In the genomic region with DNA sequence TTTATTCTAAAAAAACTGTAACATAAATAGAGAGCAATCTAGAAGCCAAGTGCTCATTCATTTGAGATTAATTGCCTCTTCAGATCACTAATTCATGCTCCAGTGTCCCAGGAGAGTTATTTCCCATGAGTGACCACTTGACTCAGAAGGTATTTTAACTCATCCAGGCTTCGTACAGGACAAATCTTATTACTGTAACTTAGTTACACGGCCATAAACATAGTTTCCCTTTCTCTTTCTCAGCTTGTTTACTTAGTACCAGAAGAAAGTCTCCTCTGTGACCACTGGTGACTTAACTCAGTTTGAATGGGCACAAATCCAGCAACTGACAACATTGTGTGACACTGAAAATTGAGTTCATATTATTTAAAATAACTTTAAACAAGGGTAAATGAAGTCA, we compare ENCODE assay signal across 11 cellular contexts. TPM values are rescaled to one million over a fixed set of nuclear protein-coding genes. Genes with fewer than 3 reads are reported as not detected.
DNase-seq lines count a peak whose midpoint lies in the region; ATAC-seq, FAIRE-seq and TF ChIP-seq lines count a peak whose summit lies in the region.
"Had no signal": no experiment of that assay in that cellular context is flagged by ENCODE, and none has a peak within 500 bp of the region (broad histone marks: within the 10 kb centered on the region; RNA-seq: fewer than 3 reads in every experiment).

No MANE protein-coding gene starts in this region.

- FAIRE-seq in A549 (lab: Jason Lieb, UNC): no peak
- FAIRE-seq: TTC549 had no signal

- WGBS in A549 (ENCODE audit: missing lambda C conversion rate): 21% methylated on average over 2 of the region's 2 CpGs
- WGBS in suprapubic skin: 46% methylated on average over 2 of the region's 2 CpGs

- POLR2A ChIA-PET in A549 (lab: Yijun Ruan, JAX): no interaction called here

- H3K27me3 ChIP-seq in suprapubic skin: no peaks in the 10 kb centered on the region
- H3K27me3 ChIP-seq: BLaER1 had no signal

- no peak for TF ChIP-seq POLR2A in A549 (IDR thresholded peaks at IDR 0.05; ENCODE audit: low read length)
- no peak for TF ChIP-seq POLR2A in suprapubic skin (IDR thresholded peaks at IDR 0.05)

- TF ChIP-seq RAD21 in A549 (conservative IDR thresholded peaks at IDR 0.05 in 1 of 2, IDR thresholded peaks at IDR 0.05 in 1 of 2): no peak

- peaks cover 4% of the 10 kb centered on the region; the same call in 1 of the 3 replicates for H3K4me1 ChIP-seq in A549
- no peaks in the 10 kb centered on the region for H3K4me1 ChIP-seq in suprapubic skin

- H3K27ac ChIP-seq in A549 (no peak overlapping the region), suprapubic skin (no peak overlapping the region)
- H3K27ac ChIP-seq: BLaER1 had no signal

- H3K4me2 ChIP-seq in A549: peak overlapping the region; percentile 35; the same call in 1 of the 3 replicates
- H3K4me2 ChIP-seq: BLaER1 had no signal

- DNase-seq in A549 (ENCODE audit: low read depth in 1 of 2, low spot score in 1 of 2) (peak in 1 of 2 experiments; percentile 10), astrocyte of the hippocampus (ENCODE audit: low read depth, low spot score) (peak; percentile 63), NOMO-1 (lab: John Stamatoyannopoulos, UW; ENCODE audit: unreplicated experiment in 2 of 2) (no peak), SIG-M5 treated with dmso at 0.1 percent for 504 hours (lab: John Stamatoyannopoulos, UW; ENCODE audit: unreplicated experiment) (no peak), suprapubic skin (ENCODE audit: low spot score in 2 of 2) (no peak)
- no peak for DNase-seq in activated effector memory CD4-positive, alpha-beta T cell treated with Interleukin-2 at 50 U/mL for 16 hours
- DNase-seq: islet precursor cell had no signal

- peaks cover 22% of the 10 kb centered on the region for H3K36me3 ChIP-seq in suprapubic skin

- H3K4me3 ChIP-seq in A549 (no peak overlapping the region), suprapubic skin (no peak overlapping the region)
- H3K4me3 ChIP-seq: BLaER1 had no signal

- no peaks in the 10 kb centered on the region for H3K9me3 ChIP-seq in A549
- H3K9me3 ChIP-seq in suprapubic skin: no peaks in the 10 kb centered on the region
- H3K9me3 ChIP-seq: BLaER1 had no signal

- TF ChIP-seq CTCF in A549 (IDR thresholded peaks at IDR 0.05) (no peak), suprapubic skin (IDR thresholded peaks at IDR 0.05) (no peak)

- no peak for TF ChIP-seq EP300 in A549 (IDR thresholded peaks at IDR 0.05)
- TF ChIP-seq EP300 in suprapubic skin (IDR thresholded peaks at IDR 0.05): no peak

- CTCF ChIA-PET in A549 (lab: Yijun Ruan, JAX): interaction anchor here (1.1 to 4.0 kb wide), 6 partner anchors 12 to 571 kb away, joined by 3 to 88 read pairs (median 4); no protein-coding TSS in a partner anchor

- ATAC-seq in A549 (peak; percentile 39; a peak in 2 of 6 replicates), GM19468 (IDR thresholded peaks at IDR 0.05; ENCODE audit: extremely low read depth, unreplicated experiment) (peak; percentile 66), HG03520 (IDR thresholded peaks at IDR 0.05; ENCODE audit: unreplicated experiment) (peak; percentile 90)

TF ChIP-seq in A549, 52 proteins besides CTCF, POLR2A, EP300 and RAD21:
- TF ChIP-seq RARB (CRISPR knock-in tag; IDR thresholded peaks at IDR 0.05) (no peak), SMC3 (IDR thresholded peaks at IDR 0.05) (no peak), SREBF2 (IDR thresholded peaks at IDR 0.05) (no peak), FOSB (CRISPR knock-in tag; IDR thresholded peaks at IDR 0.05) (no peak), CEBPB (IDR thresholded peaks at IDR 0.05) (no peak), PHF8 (IDR thresholded peaks at IDR 0.05; ENCODE audit: borderline replicate concordance, low read depth) (no peak), NPAS2 (CRISPR knock-in tag; IDR thresholded peaks at IDR 0.05; ENCODE audit: borderline replicate concordance) (no peak), GATA3 (IDR thresholded peaks at IDR 0.05; ENCODE audit: borderline replicate concordance) (no peak), CHD2 (IDR thresholded peaks at IDR 0.05; ENCODE audit: low read length, partially characterized antibody) (no peak)
- TF ChIP-seq, protein P1, sequence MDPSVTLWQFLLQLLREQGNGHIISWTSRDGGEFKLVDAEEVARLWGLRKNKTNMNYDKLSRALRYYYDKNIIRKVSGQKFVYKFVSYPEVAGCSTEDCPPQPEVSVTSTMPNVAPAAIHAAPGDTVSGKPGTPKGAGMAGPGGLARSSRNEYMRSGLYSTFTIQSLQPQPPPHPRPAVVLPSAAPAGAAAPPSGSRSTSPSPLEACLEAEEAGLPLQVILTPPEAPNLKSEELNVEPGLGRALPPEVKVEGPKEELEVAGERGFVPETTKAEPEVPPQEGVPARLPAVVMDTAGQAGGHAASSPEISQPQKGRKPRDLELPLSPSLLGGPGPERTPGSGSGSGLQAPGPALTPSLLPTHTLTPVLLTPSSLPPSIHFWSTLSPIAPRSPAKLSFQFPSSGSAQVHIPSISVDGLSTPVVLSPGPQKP (IDR thresholded peaks at IDR 0.05; ENCODE audit: low read depth, low read length): no peak

RNA-seq across cellular contexts. Expression of a gene that starts 25.3 kb away (rescaled TPM):
- polyA plus RNA-seq in A549 (2011; rRNA removed) (140 and 180 TPM in 2 replicates), A549 (2017; fragmentation: RNase III; extraction: RNeasy Plus Mini Kit Qiagen cat#74134 plus additional on column Dnase treatment) (103 to 107 TPM (median 106 TPM) in 3 replicates)
- 39.7 and 40.3 TPM in 2 replicates for polyA plus RNA-seq in A549 (2012; cell fraction: cytosol; rRNA removed)
- 13.1 and 20.4 TPM in 2 replicates for polyA plus RNA-seq in A549 (2012; cell fraction: nucleus; rRNA removed)
- 59.2 and 62.3 TPM in 2 replicates for polyA minus RNA-seq in A549 (2011; rRNA and poly(A)+ RNA removed)
- 100 to 1,000 TPM in 1 of 4 donors, 10 to 100 TPM in 3; 46.9 to 102 (median 81.5) TPM for total RNA-seq in suprapubic skin

Comparison
In these comparisons a context has a peak if more than half of its experiments do, and no peak if none do; other contexts are left out.
1. ATAC-seq: peak in every context shown above with its lines; median percentile 90 in HG03520; 66 in GM19468; 39 in A549.